Comparison of ENCODE assay signal across 12 cellular contexts in the genomic region with DNA sequence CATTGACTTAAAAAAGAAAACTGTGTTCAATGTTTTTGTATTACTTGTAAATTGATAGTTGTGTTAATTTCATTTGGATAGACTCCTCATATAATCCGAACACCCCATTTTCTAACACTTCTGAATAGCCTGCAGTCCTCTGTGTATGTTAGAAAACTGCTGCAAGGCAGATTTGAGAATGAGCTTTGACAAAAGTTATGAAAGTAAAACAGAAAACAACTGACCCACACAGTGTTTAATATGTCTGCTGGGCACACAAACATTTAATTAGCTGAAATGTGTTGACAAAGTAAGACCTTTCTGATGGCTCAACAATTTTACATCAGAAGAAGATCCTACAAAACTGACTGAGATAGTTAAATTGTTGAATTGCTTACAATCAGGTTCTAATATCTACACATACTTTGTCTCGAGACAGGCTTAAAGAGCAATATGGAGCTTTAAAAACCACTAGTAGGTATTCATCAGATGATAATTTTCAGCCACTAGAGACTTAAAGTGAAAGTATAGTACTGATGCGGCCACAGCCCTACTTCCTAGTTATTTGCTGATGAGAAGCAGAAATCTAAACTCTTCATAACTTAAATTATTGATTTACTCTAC. TPM values are rescaled to one million over a fixed set of nuclear protein-coding genes. Genes with fewer than 3 reads are reported as not detected.
DNase-seq lines count a peak whose midpoint lies in the region; ATAC-seq, FAIRE-seq and TF ChIP-seq lines count a peak whose summit lies in the region.
"Had no signal": no experiment of that assay in that cellular context is flagged by ENCODE, and none has a peak within 500 bp of the region (broad histone marks: within the 10 kb centered on the region; RNA-seq: fewer than 3 reads in every experiment).

No MANE protein-coding gene starts in this region.

- H3K4me2 ChIP-seq in H1 (ENCODE audit: insufficient read depth in 1 of 2, low read depth in 2 of 2, low read length in 2 of 2) = no peak overlapping the region

- H3K23me2 ChIP-seq in H1 (ENCODE audit: low read depth, low read length) = no peaks in the 10 kb centered on the region

- H2BK120ac ChIP-seq in H1 (replicated peaks; ENCODE audit: low read depth, low read length) = no peak overlapping the region

- ATAC-seq in GM18861 (IDR thresholded peaks at IDR 0.05; ENCODE audit: unreplicated experiment) (peak; percentile 90), GM21723 (IDR thresholded peaks at IDR 0.05; ENCODE audit: unreplicated experiment) (peak; percentile 92), HG03159 (IDR thresholded peaks at IDR 0.05; ENCODE audit: unreplicated experiment) (peak; percentile 85), esophagus mucosa (no peak)

- H3K79me1 ChIP-seq in H1 (ENCODE audit: low read depth, low read length) = no peaks in the 10 kb centered on the region

- TF ChIP-seq POLR2A in H1 (IDR thresholded peaks at IDR 0.05; ENCODE audit: control extremely low read depth in 1 of 2, low read depth in 2 of 2, low read length in 2 of 2) = no peak

- H4K8ac ChIP-seq in H1 (ENCODE audit: extremely low read depth, insufficient read depth, low read length) = no peak overlapping the region

- no peak overlapping the region for H3K4me3 ChIP-seq in H1 (ENCODE audit: extremely low read depth in 1 of 4, insufficient read depth in 2 of 4, low read depth in 3 of 4, low read length in 4 of 4)

- DNase-seq in H1 (ENCODE audit: low read depth in 1 of 2, low spot score in 2 of 2) (no peak), T-helper 2 cell (no peak), T-helper 1 cell (no peak), HT-29 (ENCODE audit: low spot score) (no peak)
- DNase-seq: activated CD8-positive, alpha-beta memory T cell treated with anti-CD3 and anti-CD28 coated beads, Interleukin-2, amount 50 U/mL, for 48 hours; Calu3; KG1; NCI-H524 had no signal

- peak overlapping the region; percentile 94; the same call in 1 of the 2 replicates for H2AFZ ChIP-seq in H1 (ENCODE audit: low read length)

- no peaks in the 10 kb centered on the region for H3K36me3 ChIP-seq in H1 (ENCODE audit: control insufficient read depth in 2 of 4, insufficient read depth in 4 of 4, low read length in 3 of 4)

- no peak overlapping the region for H2AK5ac ChIP-seq in H1 (ENCODE audit: low read depth, low read length)

- H3K56ac ChIP-seq in H1 (replicated peaks; ENCODE audit: insufficient read length, low read depth, low read length) = no peak overlapping the region

- H3K4me1 ChIP-seq in H1 (replicated peaks in 1 of 4; ENCODE audit: control insufficient read depth in 3 of 4, insufficient read depth in 4 of 4, low read length in 3 of 4) = no peaks in the 10 kb centered on the region

- 89% methylated on average over 3 of the region's 3 CpGs; no CpG with 5 or more reads in 1 of the 2 experiments for WGBS in H1 (ENCODE audit: extremely low coverage in 1 of 2, insufficient coverage in 1 of 2, insufficient read length in 1 of 2, insufficient replicate concordance in 2 of 2, low coverage in 1 of 2, low lambda C conversion rate in 2 of 2, missing lambda C conversion rate in 1 of 2), 2 experiments

- POLR2A ChIA-PET in H1 (lab: Charles Lee; ENCODE audit: partially characterized antibody) = no interaction called here

- H2BK12ac ChIP-seq in H1 (ENCODE audit: low read depth, low read length) = no peak overlapping the region

- H3K79me2 ChIP-seq in H1 (ENCODE audit: control insufficient read depth in 1 of 2, insufficient read depth in 2 of 2, low read length in 2 of 2) = no peaks in the 10 kb centered on the region

- no peak for TF ChIP-seq EP300 in H1 (IDR thresholded peaks at IDR 0.05; ENCODE audit: borderline replicate concordance in 1 of 2, low read depth in 2 of 2, low read length in 2 of 2)

- no peak overlapping the region for H2BK15ac ChIP-seq in H1 (ENCODE audit: low read length)

- CTCF ChIA-PET in H1 (lab: Charles Lee; ENCODE audit: partially characterized antibody) = no interaction called here

- H3K18ac ChIP-seq in H1 (ENCODE audit: extremely low read depth, low read length) = no peak overlapping the region

- H3K4ac ChIP-seq in H1 (replicated peaks; ENCODE audit: insufficient read length, low read depth, low read length) = no peak overlapping the region

- no peak overlapping the region for H3K14ac ChIP-seq in H1 (ENCODE audit: insufficient read length)

- TF ChIP-seq RAD21 in H1 (IDR thresholded peaks at IDR 0.05 in 1 of 2, conservative IDR thresholded peaks at IDR 0.05 in 1 of 2; ENCODE audit: low read depth in 2 of 2, low read length in 2 of 2) = no peak

- FAIRE-seq in H1 (lab: Jason Lieb, UNC) = no peak

- no peak overlapping the region for H2BK5ac ChIP-seq in H1 (ENCODE audit: low read depth, low read length)

- no peak overlapping the region for H3K9ac ChIP-seq in H1 (replicated peaks in 1 of 4; ENCODE audit: extremely low read depth in 1 of 4, low read depth in 3 of 4, low read length in 3 of 4)

- TF ChIP-seq CTCF in H1 (IDR thresholded peaks at IDR 0.05; ENCODE audit: control extremely low read depth in 1 of 3, insufficient read depth in 1 of 3, low read depth in 1 of 3, low read length in 3 of 3) = no peak

- H4K5ac ChIP-seq in H1 (ENCODE audit: insufficient read length, low read depth, low read length) = no peak overlapping the region

- H2BK20ac ChIP-seq in H1 (ENCODE audit: low read length) = no peak overlapping the region

- no peak overlapping the region for H3K23ac ChIP-seq in H1 (ENCODE audit: insufficient read length)

- no peaks in the 10 kb centered on the region for H3K9me3 ChIP-seq in H1 (ENCODE audit: insufficient read depth in 2 of 2, low read depth in 1 of 2, low read length in 1 of 2)

- no peaks in the 10 kb centered on the region for H3K27me3 ChIP-seq in H1 (replicated peaks in 1 of 4; ENCODE audit: control insufficient read depth in 3 of 4, extremely low read depth in 1 of 4, insufficient read depth in 3 of 4, low read length in 3 of 4)

- H4K20me1 ChIP-seq in H1 (replicated peaks in 1 of 2; ENCODE audit: control insufficient read depth in 1 of 2, insufficient read depth in 2 of 2, low read length in 2 of 2) = no peaks in the 10 kb centered on the region

- no peak overlapping the region for H3K27ac ChIP-seq in H1 (ENCODE audit: low read depth, low read length)

- H4K91ac ChIP-seq in H1 (replicated peaks; ENCODE audit: insufficient read length, low read length) = no peak overlapping the region

TF ChIP-seq in H1, 55 proteins besides CTCF, POLR2A, EP300 and RAD21:
- TF ChIP-seq, protein P1, sequence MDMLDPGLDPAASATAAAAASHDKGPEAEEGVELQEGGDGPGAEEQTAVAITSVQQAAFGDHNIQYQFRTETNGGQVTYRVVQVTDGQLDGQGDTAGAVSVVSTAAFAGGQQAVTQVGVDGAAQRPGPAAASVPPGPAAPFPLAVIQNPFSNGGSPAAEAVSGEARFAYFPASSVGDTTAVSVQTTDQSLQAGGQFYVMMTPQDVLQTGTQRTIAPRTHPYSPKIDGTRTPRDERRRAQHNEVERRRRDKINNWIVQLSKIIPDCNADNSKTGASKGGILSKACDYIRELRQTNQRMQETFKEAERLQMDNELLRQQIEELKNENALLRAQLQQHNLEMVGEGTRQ (IDR thresholded peaks at IDR 0.05; ENCODE audit: low read length) = no peak
- no peak for TF ChIP-seq SP2 (IDR thresholded peaks at IDR 0.05; ENCODE audit: low read length)
- no peak for TF ChIP-seq CBX8 (IDR thresholded peaks at IDR 0.05; ENCODE audit: borderline replicate concordance, low read depth, low read length)
- TF ChIP-seq SUZ12 (IDR thresholded peaks at IDR 0.05; ENCODE audit: low read length) = no peak
- no peak for TF ChIP-seq GTF2F1 (IDR thresholded peaks at IDR 0.05; ENCODE audit: borderline replicate concordance, low read depth, low read length)
- TF ChIP-seq TEAD4 (IDR thresholded peaks at IDR 0.05; ENCODE audit: low read depth, low read length) = no peak
- TF ChIP-seq SIRT6 (IDR thresholded peaks at IDR 0.05; ENCODE audit: low read length) = no peak
- TF ChIP-seq KDM4A (IDR thresholded peaks at IDR 0.05; ENCODE audit: low read depth, low read length, severe bottlenecking) = no peak
- TF ChIP-seq, protein P2, sequence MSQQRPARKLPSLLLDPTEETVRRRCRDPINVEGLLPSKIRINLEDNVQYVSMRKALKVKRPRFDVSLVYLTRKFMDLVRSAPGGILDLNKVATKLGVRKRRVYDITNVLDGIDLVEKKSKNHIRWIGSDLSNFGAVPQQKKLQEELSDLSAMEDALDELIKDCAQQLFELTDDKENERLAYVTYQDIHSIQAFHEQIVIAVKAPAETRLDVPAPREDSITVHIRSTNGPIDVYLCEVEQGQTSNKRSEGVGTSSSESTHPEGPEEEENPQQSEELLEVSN (IDR thresholded peaks at IDR 0.05) = no peak
- TF ChIP-seq POLR2AphosphoS5 (IDR thresholded peaks at IDR 0.05; ENCODE audit: low read depth, low read length) = no peak
- TF ChIP-seq SIN3A (conservative IDR thresholded peaks at IDR 0.05 in 1 of 2, IDR thresholded peaks at IDR 0.05 in 1 of 2; ENCODE audit: low read depth in 1 of 2, low read length in 2 of 2) = no peak
- TF ChIP-seq ZNF274 (IDR thresholded peaks at IDR 0.05; ENCODE audit: borderline replicate concordance, extremely low read depth, low read length) = no peak
- TF ChIP-seq NANOG (IDR thresholded peaks at IDR 0.05; ENCODE audit: insufficient read depth, low read depth, low read length, poor library complexity, severe bottlenecking) = no peak
- TF ChIP-seq TAF1 (IDR thresholded peaks at IDR 0.05; ENCODE audit: low read depth, low read length) = no peak
- no peak for TF ChIP-seq SP4 (IDR thresholded peaks at IDR 0.05; ENCODE audit: low read length)
- TF ChIP-seq KDM1A (IDR thresholded peaks at IDR 0.05; ENCODE audit: borderline replicate concordance, low read length) = no peak
- TF ChIP-seq HDAC2 (IDR thresholded peaks at IDR 0.05; ENCODE audit: borderline replicate concordance in 1 of 2, low read depth in 2 of 2, low read length in 2 of 2) = no peak
- TF ChIP-seq ASH2L (IDR thresholded peaks at IDR 0.05; ENCODE audit: low read length) = no peak
- no peak for TF ChIP-seq EGR1 (IDR thresholded peaks at IDR 0.05; ENCODE audit: borderline replicate concordance, low read depth, low read length)
- no peak for TF ChIP-seq RBBP5 (IDR thresholded peaks at IDR 0.05; ENCODE audit: borderline replicate concordance, low read depth, low read length)

RNA-seq across cellular contexts. Expression of a gene that starts 40.0 kb away (rescaled TPM):
- total RNA-seq in H1 (2021; fragmentation: NEBNext Ultra II Directional; extraction: Animal tissue kit (Norgen Biotek cat#: 25700)) = 38.2 and 38.4 TPM in 2 replicates
- 23.6 and 27.7 TPM in 2 replicates for polyA plus RNA-seq in H1 (2011; rRNA removed)
- 32.3 TPM for polyA plus RNA-seq in H1 (2011; cell fraction: cytosol; rRNA removed)
- 19.1 TPM for polyA plus RNA-seq in H1 (2011; cell fraction: nucleus; rRNA removed)
- polyA plus RNA-seq in H1 (2012, experiment 1 of 2) = 28.8 to 31.0 TPM (median 30.0 TPM) in 4 replicates
- polyA plus RNA-seq in H1 (2012, experiment 2 of 2) = 15.8 TPM
- 19.3 TPM for polyA plus RNA-seq in H1 (2013, experiment 1 of 2)
- polyA plus RNA-seq in H1 (2013, experiment 2 of 2) = 18.5 TPM
- polyA minus RNA-seq in H1 (2011; rRNA and poly(A)+ RNA removed) = 20.7 and 22.0 TPM in 2 replicates
- polyA minus RNA-seq in H1 (2011; cell fraction: cytosol; rRNA and poly(A)+ RNA removed) = 22.9 TPM
- 21.0 TPM for polyA minus RNA-seq in H1 (2011; cell fraction: nucleus; rRNA and poly(A)+ RNA removed)
- 9.0 TPM for total RNA-seq in esophagus mucosa
- 23.8 and 24.5 TPM in 2 replicates for total RNA-seq in HT-29 (2014; rRNA removed; shearing (Covaris generic))
